ENCODE assay signal across 16 cellular contexts in genomic region chr5:97877578-97877977, GRCh38.
A peak's percentile ranks its signal among the peaks of the same experiment; 100 is the strongest.
DNase-seq lines count a peak whose midpoint lies in the region; ATAC-seq and TF ChIP-seq lines count a peak whose summit lies in the region.
"Had no signal": no experiment of that assay in that cellular context is flagged by ENCODE, and none has a peak within 500 bp of the region (broad histone marks: within the 10 kb centered on the region; RNA-seq: fewer than 3 reads in every experiment).

No MANE protein-coding gene starts in this region.

- H3K27ac ChIP-seq in dorsolateral prefrontal cortex: no peak overlapping the region
- no peak overlapping the region for H3K27ac ChIP-seq in hepatocyte
- H3K27ac ChIP-seq: BLaER1 had no signal

- H3K9me3 ChIP-seq in hepatocyte (ENCODE audit: low read depth): no peaks in the 10 kb centered on the region
- H3K9me3 ChIP-seq: BLaER1 had no signal

- intact Hi-C loops in dorsolateral prefrontal cortex (cut with DNase I): loop anchor here (5.0 to 10.0 kb wide), 2 partner anchors 895 to 897 kb away; partner anchors contain the start of gene RGMB (in 2 of the 2)
- intact Hi-C loops in head of caudate nucleus (cut with DNase I): loop anchor here (5.0 kb wide), 1 partner anchor 890 kb away; no protein-coding TSS in a partner anchor

- WGBS in hepatocyte (ENCODE audit: low lambda C conversion rate, missing lambda C conversion rate): 84% methylated on average over 3 of the region's 3 CpGs

- DNase-seq in EH (ENCODE audit: low read depth) (peak; percentile 11), dorsolateral prefrontal cortex (no peak), head of caudate nucleus (peak in 22 of 42 donors; percentile 5 to 68 (median 28)), putamen (ENCODE audit: low spot score) (peak; percentile 50), SW 1271 (lab: John Stamatoyannopoulos, UW) (no peak), hepatocyte (ENCODE audit: low spot score) (no peak)
- DNase-seq: CD4-positive, alpha-beta memory T cell; EL; NCI-H1105; NCI-H1694; NK-92 treated with Interleukin-12 subunit alpha and Interleukin-12 subunit beta, amount 100 ng/mL, for 24 hours; Right ventricle myocardium superior had no signal

- H4K20me1 ChIP-seq in hepatocyte (ENCODE audit: insufficient read depth, poor library complexity, severe bottlenecking): no peaks in the 10 kb centered on the region
- H4K20me1 ChIP-seq: BLaER1 had no signal

- TF ChIP-seq CTCF in dorsolateral prefrontal cortex (IDR thresholded peaks at IDR 0.05 in 54 of 56, conservative IDR thresholded peaks at IDR 0.05 in 2 of 56; ENCODE audit: low read depth in 1 of 56, partially characterized antibody in 56 of 56) (peak in 49 of 56 donors; percentile 21 to 68 (median 41)), hepatocyte (IDR thresholded peaks at IDR 0.05; ENCODE audit: poor library complexity) (no peak)

- no peak overlapping the region for H3K4me2 ChIP-seq in hepatocyte
- H3K4me2 ChIP-seq: BLaER1 had no signal

- no peaks in the 10 kb centered on the region for H3K9me2 ChIP-seq in hepatocyte (replicated peaks; ENCODE audit: insufficient read depth)

- ATAC-seq in HG03159 (IDR thresholded peaks at IDR 0.05; ENCODE audit: unreplicated experiment): no peak
- ATAC-seq: GM12878, K562 had no signal

- H3K27me3 ChIP-seq in dorsolateral prefrontal cortex (no peaks in the 10 kb centered on the region), hepatocyte (no peaks in the 10 kb centered on the region)
- H3K27me3 ChIP-seq: BLaER1 had no signal

- no peaks in the 10 kb centered on the region for H3K4me1 ChIP-seq in hepatocyte (ENCODE audit: insufficient read depth)
- H3K4me1 ChIP-seq: BLaER1 had no signal

- no peaks in the 10 kb centered on the region for H3K79me2 ChIP-seq in hepatocyte

- no peaks in the 10 kb centered on the region for H3K36me3 ChIP-seq in hepatocyte (replicated peaks; ENCODE audit: insufficient read depth, low read depth)
- H3K36me3 ChIP-seq: BLaER1 had no signal

- no peak overlapping the region for H3K4me3 ChIP-seq in dorsolateral prefrontal cortex
- H3K4me3 ChIP-seq in hepatocyte: no peak overlapping the region
- H3K4me3 ChIP-seq: BLaER1, GM12878, K562 had no signal

- no peak overlapping the region for H2AFZ ChIP-seq in hepatocyte

Comparison
In these comparisons a context has a peak if more than half of its experiments do, and no peak if none do; other contexts are left out.
1. DNase-seq: peak in EH (single experiment), head of caudate nucleus (22 of 42) and putamen (single experiment); none in dorsolateral prefrontal cortex (0 of 10), SW 1271 (0 of 2) and hepatocyte (single experiment).